ENCODE assay signal across 12 cellular contexts in the genomic region with DNA sequence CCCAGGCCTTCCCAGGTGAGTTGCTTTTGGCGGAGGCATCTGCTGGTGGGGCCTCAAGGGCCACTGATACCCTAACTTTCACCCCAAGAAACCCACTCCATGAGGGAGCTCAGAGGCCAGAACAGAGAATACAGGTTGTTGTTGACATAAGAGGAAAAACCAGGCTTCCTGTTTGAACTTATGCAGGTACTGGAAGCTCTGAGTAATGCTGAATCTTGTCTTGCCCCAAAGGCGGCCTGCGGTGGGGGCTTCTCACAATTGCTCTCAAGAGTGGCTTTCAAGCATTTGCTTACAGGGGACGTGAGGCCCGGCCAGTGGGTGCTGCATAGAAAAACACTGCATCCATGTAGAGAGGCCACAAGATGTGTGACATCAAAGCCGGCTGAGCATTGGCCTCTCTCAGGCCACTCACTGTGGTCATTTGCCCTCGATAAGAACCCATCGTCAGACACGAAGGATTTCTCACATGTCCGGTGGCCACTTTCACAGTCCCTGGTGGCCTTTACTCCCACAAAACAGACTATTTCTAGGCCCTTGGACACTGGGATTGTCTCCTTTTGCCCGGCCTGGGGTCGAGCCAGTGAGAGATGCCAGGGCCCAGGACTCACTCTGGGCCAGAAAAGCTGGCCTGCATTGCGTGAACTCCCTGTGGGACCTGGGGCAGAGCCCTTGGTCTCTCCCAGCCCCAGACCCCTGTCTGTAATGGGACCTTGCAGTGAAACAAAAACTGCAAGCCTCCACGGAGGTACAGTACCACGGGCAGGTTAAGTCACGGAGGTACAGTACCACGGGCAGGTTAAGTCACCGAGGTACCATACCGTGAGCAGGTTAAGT. TPM values are rescaled to one million over a fixed set of nuclear protein-coding genes. Genes with fewer than 3 reads are reported as not detected.
A peak's percentile ranks its signal among the peaks of the same experiment; 100 is the strongest.
DNase-seq lines count a peak whose midpoint lies in the region; ATAC-seq, FAIRE-seq and TF ChIP-seq lines count a peak whose summit lies in the region.
"Had no signal": no experiment of that assay in that cellular context is flagged by ENCODE, and none has a peak within 500 bp of the region (broad histone marks: within the 10 kb centered on the region; RNA-seq: fewer than 3 reads in every experiment).

No MANE protein-coding gene starts in this region.

- H2AFZ ChIP-seq in GM23338 = peak overlapping the region; percentile 69; the same call in 1 of the 2 replicates

- no peak overlapping the region for H3K4me3 ChIP-seq in GM23338
- H3K4me3 ChIP-seq in kidney (ENCODE audit: low read length in 2 of 2) = no peak overlapping the region
- H3K4me3 ChIP-seq: ascending aorta had no signal

- peaks cover 6% of the 10 kb centered on the region for H3K27me3 Mint-ChIP-seq in GM23338 (ENCODE audit: insufficient read depth, low read depth, poor library complexity)
- no peaks in the 10 kb centered on the region for H3K27me3 Mint-ChIP-seq in activated naive CD8-positive, alpha-beta T cell treated with anti-CD3 and anti-CD28 coated beads, Interleukin-2, amount 50 U/mL, for 24 hours

- H3F3A ChIP-seq in GM23338 (replicated peaks; ENCODE audit: low read depth) = no peaks in the 10 kb centered on the region

- no peaks in the 10 kb centered on the region for H3K79me2 ChIP-seq in GM23338 (replicated peaks; ENCODE audit: insufficient read depth)

- H3K9me3 Mint-ChIP-seq in GM23338 = no peaks in the 10 kb centered on the region
- no peaks in the 10 kb centered on the region for H3K9me3 Mint-ChIP-seq in activated naive CD8-positive, alpha-beta T cell treated with anti-CD3 and anti-CD28 coated beads, Interleukin-2, amount 50 U/mL, for 24 hours

- DNase-seq in GM23338 (ENCODE audit: low spot score) (no peak), Kasumi-1 (lab: John Stamatoyannopoulos, UW) (no peak), pons (ENCODE audit: low spot score) (no peak), kidney (no peak)
- peak; percentile 46 to 61 for DNase-seq in activated CD8-positive, alpha-beta memory T cell treated with anti-CD3 and anti-CD28 coated beads for 4 hours (ENCODE audit: low read depth in 2 of 2)
- peak; percentile 77 for DNase-seq in activated naive CD8-positive, alpha-beta T cell treated with anti-CD3 and anti-CD28 coated beads, Interleukin-2, amount 50 U/mL, for 24 hours
- DNase-seq in stimulated activated CD4-positive, alpha-beta T cell treated with anti-CD3 and anti-CD28 coated beads, TNF-alpha, amount 100 ng/mL, for 4 hours (ENCODE audit: low read depth in 3 of 3) = peak; percentile 47 to 60 (median 53)
- DNase-seq: NCI-H526 treated with DMSO at 0.1 percent for 48 hours had no signal

- H3K27ac ChIP-seq in GM23338 (ENCODE audit: low read depth) = no peak overlapping the region
- H3K27ac ChIP-seq in kidney (ENCODE audit: low read depth in 2 of 2, low read length in 2 of 2) = no peak overlapping the region
- H3K27ac ChIP-seq: ascending aorta, epithelial cell of prostate had no signal

- H3K4me1 ChIP-seq in GM23338 (ENCODE audit: insufficient read depth) (no peaks in the 10 kb centered on the region), kidney (ENCODE audit: control insufficient read depth in 1 of 2, insufficient read depth in 1 of 2, low read depth in 1 of 2, low read length in 2 of 2) (no peaks in the 10 kb centered on the region)
- H3K4me1 ChIP-seq: ascending aorta had no signal

- TF ChIP-seq CTCF in GM23338 (conservative IDR thresholded peaks at IDR 0.05; ENCODE audit: low read depth in 2 of 2) (no peak), kidney (IDR thresholded peaks at IDR 0.05; ENCODE audit: borderline replicate concordance, extremely low read depth, insufficient read depth) (no peak)

- H3K27me3 ChIP-seq in GM23338 (ENCODE audit: insufficient read depth) = no peaks in the 10 kb centered on the region
- H3K27me3 ChIP-seq: ascending aorta had no signal

- H4K20me1 ChIP-seq in GM23338 (replicated peaks; ENCODE audit: insufficient read depth) = no peaks in the 10 kb centered on the region

- no peaks in the 10 kb centered on the region for H3K9me2 ChIP-seq in GM23338 (ENCODE audit: insufficient read depth)

- no peaks in the 10 kb centered on the region for H3K9me3 ChIP-seq in kidney (ENCODE audit: control insufficient read depth in 1 of 2, low read length in 2 of 2)
- H3K9me3 ChIP-seq: ascending aorta had no signal

- no peak overlapping the region for H3K27ac Mint-ChIP-seq in GM23338
- H3K27ac Mint-ChIP-seq in activated naive CD8-positive, alpha-beta T cell treated with anti-CD3 and anti-CD28 coated beads, Interleukin-2, amount 50 U/mL, for 24 hours = peak overlapping the region; percentile 81

- H3K4me3 Mint-ChIP-seq in GM23338 = no peak overlapping the region
- no peak overlapping the region for H3K4me3 Mint-ChIP-seq in activated naive CD8-positive, alpha-beta T cell treated with anti-CD3 and anti-CD28 coated beads, Interleukin-2, amount 50 U/mL, for 24 hours

- H3K9ac ChIP-seq in kidney (ENCODE audit: low read length in 2 of 2) = no peak overlapping the region

- H3K36me3 ChIP-seq in GM23338 (ENCODE audit: insufficient read depth) = no peaks in the 10 kb centered on the region
- H3K36me3 ChIP-seq in kidney (ENCODE audit: control insufficient read depth in 1 of 2, insufficient read depth in 2 of 2, low read length in 2 of 2) = no peaks in the 10 kb centered on the region
- H3K36me3 ChIP-seq: ascending aorta had no signal

- no peak for FAIRE-seq in kidney (lab: Jason Lieb, UNC)

- H3K4me2 ChIP-seq in GM23338 = no peak overlapping the region

- ATAC-seq in GM23338 = no peak
- peak; percentile 87 for ATAC-seq in activated naive CD8-positive, alpha-beta T cell treated with anti-CD3 and anti-CD28 coated beads, Interleukin-2, amount 50 U/mL, for 24 hours
- no peak for ATAC-seq in GM18909 (IDR thresholded peaks at IDR 0.05; ENCODE audit: poor library complexity, unreplicated experiment)
- ATAC-seq: HCT116 had no signal

- H3K36me3 Mint-ChIP-seq in GM23338 (ENCODE audit: low read depth) = no peaks in the 10 kb centered on the region
- H3K36me3 Mint-ChIP-seq in activated naive CD8-positive, alpha-beta T cell treated with anti-CD3 and anti-CD28 coated beads, Interleukin-2, amount 50 U/mL, for 24 hours (ENCODE audit: low read depth) = no peaks in the 10 kb centered on the region

- intact Hi-C loops in kidney (cut with DNase I) = no loop called here

- H3K4me1 Mint-ChIP-seq in GM23338 = no peaks in the 10 kb centered on the region
- peaks cover 72% of the 10 kb centered on the region for H3K4me1 Mint-ChIP-seq in activated naive CD8-positive, alpha-beta T cell treated with anti-CD3 and anti-CD28 coated beads, Interleukin-2, amount 50 U/mL, for 24 hours

TF ChIP-seq in GM23338, 12 proteins besides CTCF, POLR2A, EP300 and RAD21 (continues in another document):
- TF ChIP-seq EZH2 (IDR thresholded peaks at IDR 0.05; ENCODE audit: low read depth, unreplicated experiment) (no peak), REST (IDR thresholded peaks at IDR 0.05; ENCODE audit: unreplicated experiment) (no peak)

RNA-seq across cellular contexts. Expression of gene TCF7, which starts 34.5 kb away (rescaled TPM):
- 8.1 and 9.7 TPM in 2 replicates for total RNA-seq in GM23338 (2014; rRNA removed; shearing (Covaris generic))
- polyA plus RNA-seq in GM23338 (2016; fragmentation: Nextera tagmentation; extraction: Ambion mirVana) (5.2 and 5.6 TPM in 2 replicates), kidney (ENCODE audit: insufficient read depth, low read depth, low replicate concordance) (1.2 TPM)
- total RNA-seq in kidney = 15.6 TPM

Comparison
In these comparisons a context has a peak if more than half of its experiments do, and no peak if none do; other contexts are left out.
1. DNase-seq: peak in activated CD8-positive, alpha-beta memory T cell treated with anti-CD3 and anti-CD28 coated beads for 4 hours (2 of 2), activated naive CD8-positive, alpha-beta T cell treated with anti-CD3 and anti-CD28 coated beads, Interleukin-2, amount 50 U/mL, for 24 hours (single experiment) and stimulated activated CD4-positive, alpha-beta T cell treated with anti-CD3 and anti-CD28 coated beads, TNF-alpha, amount 100 ng/mL, for 4 hours (3 of 3); none in GM23338 (single experiment), Kasumi-1 (0 of 2), pons (single experiment) and kidney (single experiment).